23 cellular contexts compared by ENCODE assay signal in genomic region chr7:8566016-8566415, GRCh38.
"Had no signal": no experiment of that assay in that cellular context is flagged by ENCODE, and none has a peak within 500 bp of the region (broad histone marks: within the 10 kb centered on the region; RNA-seq: fewer than 3 reads in every experiment).

No MANE protein-coding gene starts in this region.

- H3K4me1 ChIP-seq: SJSA1 had no signal

- DNase-seq: IMR-90, Karpas-422, KG1, MV-4-11, NCI-H1048, NCI-H1105 treated with DMSO at 0.1 percent for 48 hours, NCI-H1417 treated with DMSO at 0.1 percent for 48 hours, NCI-H146, NCI-H187, NCI-H2029, NCI-H2081 treated with DMSO at 0.1 percent for 48 hours, NCI-H2171, NCI-H345, NCI-H510A, NCI-H524 treated with DMSO at 0.1 percent for 48 hours, NCI-H69, NCI-H774, Right ventricle myocardium superior, RPMI8226, SIG-M5 had no signal

- H3K27me3 ChIP-seq: SJSA1 had no signal

- H3K4me3 ChIP-seq: SJSA1, SK-N-MC had no signal

- H3K27ac ChIP-seq: SJSA1, SK-N-MC had no signal

- ATAC-seq: HepG2 had no signal

- H3K36me3 ChIP-seq: SJSA1 had no signal

- H3K9me3 ChIP-seq: SJSA1 had no signal
